26 cellular contexts compared by ENCODE assay signal in genomic region chr14:89708982-89709381, GRCh38.
"Had no signal": no experiment of that assay in that cellular context is flagged by ENCODE, and none has a peak within 500 bp of the region (broad histone marks: within the 10 kb centered on the region; RNA-seq: fewer than 3 reads in every experiment).

No MANE protein-coding gene starts in this region.

- H3K36me3 ChIP-seq: esophagus squamous epithelium, gastrocnemius medialis, heart right ventricle, left lung, lower lobe of right lung had no signal

- H3K9me3 ChIP-seq: esophagus squamous epithelium, gastrocnemius medialis, lower lobe of right lung had no signal

- H3K4me1 Mint-ChIP-seq: endodermal cell had no signal

- H3K27me3 Mint-ChIP-seq: dendritic cell treated with granulocyte-macrophage colony-stimulating factor and Interleukin-4, amounts not matched to agents 40 ng/mL and 50 ng/mL, for 4 days; effector memory CD8-positive, alpha-beta T cell had no signal

- H3K4me3 ChIP-seq: esophagus squamous epithelium, gastrocnemius medialis, heart right ventricle, left lung, lower lobe of right lung had no signal

- DNase-seq: cortex of kidney; effector CD8-positive, alpha-beta T cell; effector memory CD8-positive, alpha-beta T cell; endodermal cell; erythroblast; esophagus squamous epithelium; foreskin fibroblast; foreskin melanocyte; gastrocnemius medialis; glutamatergic neuron; head of caudate nucleus; heart right ventricle; hippocampal formation; left cardiac atrium; left lung; left ventricle myocardium superior; lower lobe of right lung; mesenchymal stem cell had no signal

- H3K4me3 Mint-ChIP-seq: dendritic cell treated with granulocyte-macrophage colony-stimulating factor and Interleukin-4, amounts not matched to agents 40 ng/mL and 50 ng/mL, for 4 days; effector memory CD8-positive, alpha-beta T cell; endodermal cell; mesothelial cell of epicardium had no signal

- FAIRE-seq: colon, endometrium, islet of Langerhans, keratinocyte had no signal

- H3K27me3 ChIP-seq: esophagus squamous epithelium, gastrocnemius medialis, heart right ventricle, left lung had no signal

- H3K27ac Mint-ChIP-seq: effector memory CD8-positive, alpha-beta T cell; endodermal cell; mesothelial cell of epicardium had no signal

- ATAC-seq: effector memory CD8-positive, alpha-beta T cell; esophagus mucosa; gastrocnemius medialis; heart right ventricle; left cardiac atrium; left lung; left ventricle myocardium superior; lower lobe of right lung had no signal

- H3K4me1 ChIP-seq: esophagus squamous epithelium, gastrocnemius medialis, heart right ventricle, left lung, lower lobe of right lung had no signal

- H3K27ac ChIP-seq: epithelial cell of prostate, esophagus squamous epithelium, gastrocnemius medialis, heart right ventricle, left lung, lower lobe of right lung had no signal
